ENCODE assay signal across 16 cellular contexts in genomic region chr18:13579874-13580273, GRCh38.
A peak's percentile ranks its signal among the peaks of the same experiment; 100 is the strongest.
DNase-seq lines count a peak whose midpoint lies in the region; ATAC-seq, FAIRE-seq and TF ChIP-seq lines count a peak whose summit lies in the region.
"Had no signal": no experiment of that assay in that cellular context is flagged by ENCODE, and none has a peak within 500 bp of the region (broad histone marks: within the 10 kb centered on the region; RNA-seq: fewer than 3 reads in every experiment).

No MANE protein-coding gene starts in this region.

- no peak overlapping the region for H2BK12ac ChIP-seq in mesenchymal stem cell (ENCODE audit: low read length in 2 of 2)

- peaks cover 12 to 23% of the 10 kb centered on the region in 2 donors for H3K36me3 Mint-ChIP-seq in CD14-positive monocyte
- H3K36me3 Mint-ChIP-seq in activated T-helper 2 cell treated with anti-CD3 and anti-CD28 coated beads, Interferon-gamma antibody, Interleukin-2, Interleukin-4, amounts not matched to agents 10 μg/mL and 5 μg/mL and 100 μg/mL, durations not matched to agents 14 hours and 24 hours and 36 hours (ENCODE audit: low read depth), result peaks cover 20% of the 10 kb centered on the region
- H3K36me3 Mint-ChIP-seq in naive thymus-derived CD8-positive, alpha-beta T cell, result peaks cover 0 to 11% (median 10%) of the 10 kb centered on the region in 3 donors

- H3K27me3 ChIP-seq in ascending aorta (no peaks in the 10 kb centered on the region), mesenchymal stem cell (ENCODE audit: control insufficient read depth in 1 of 2, insufficient read depth in 1 of 2, low read length in 2 of 2) (no peaks in the 10 kb centered on the region)
- H3K27me3 ChIP-seq: cardiac muscle cell, upper lobe of left lung had no signal

- H3K9me3 Mint-ChIP-seq in CD14-positive monocyte, result peaks cover 0 to 2% (median 0%) of the 10 kb centered on the region in 7 donors
- no peaks in the 10 kb centered on the region for H3K9me3 Mint-ChIP-seq in activated T-helper 2 cell treated with anti-CD3 and anti-CD28 coated beads, Interferon-gamma antibody, Interleukin-2, Interleukin-4, amounts not matched to agents 10 μg/mL and 5 μg/mL and 100 μg/mL, durations not matched to agents 14 hours and 24 hours and 36 hours
- H3K9me3 Mint-ChIP-seq in naive thymus-derived CD8-positive, alpha-beta T cell, result no peaks in the 10 kb centered on the region

- H3K9me3 ChIP-seq in ascending aorta (no peaks in the 10 kb centered on the region), mesenchymal stem cell (ENCODE audit: control insufficient read depth, low read length) (no peaks in the 10 kb centered on the region)
- H3K9me3 ChIP-seq: prostate gland, upper lobe of left lung had no signal

- H2BK5ac ChIP-seq in mesenchymal stem cell (ENCODE audit: low read depth, low read length, poor library complexity, severe bottlenecking), result no peak overlapping the region

- no peak overlapping the region for H3K23ac ChIP-seq in mesenchymal stem cell (ENCODE audit: low read length in 2 of 2)

- H3K4me1 ChIP-seq in ascending aorta (peaks cover 3 to 20% of the 10 kb centered on the region in 2 donors), mesenchymal stem cell (ENCODE audit: control insufficient read depth, insufficient read depth, low read depth, low read length) (no peaks in the 10 kb centered on the region)
- H3K4me1 ChIP-seq: prostate gland had no signal

- ATAC-seq in naive thymus-derived CD8-positive, alpha-beta T cell, result no peak
- ATAC-seq in HG03280 (IDR thresholded peaks at IDR 0.05; ENCODE audit: unreplicated experiment), result no peak

- no peak overlapping the region for H4K8ac ChIP-seq in mesenchymal stem cell (ENCODE audit: low read length)

- H2BK120ac ChIP-seq in mesenchymal stem cell (ENCODE audit: low read depth, low read length), result no peak overlapping the region

- H3K4me3 Mint-ChIP-seq in CD14-positive monocyte, result peak overlapping the region; percentile 54 to 79
- H3K4me3 Mint-ChIP-seq in activated T-helper 2 cell treated with anti-CD3 and anti-CD28 coated beads, Interferon-gamma antibody, Interleukin-2, Interleukin-4, amounts not matched to agents 10 μg/mL and 5 μg/mL and 100 μg/mL, durations not matched to agents 14 hours and 24 hours and 36 hours (ENCODE audit: low read depth), result peak overlapping the region; percentile 39
- H3K4me3 Mint-ChIP-seq in naive thymus-derived CD8-positive, alpha-beta T cell, result peak overlapping the region in 7 of 10 donors; percentile 10 to 66 (median 26)

- no peak overlapping the region for H3K4ac ChIP-seq in mesenchymal stem cell (ENCODE audit: low read depth in 1 of 2, low read length in 2 of 2)

- POLR2A ChIA-PET in naive thymus-derived CD8-positive, alpha-beta T cell (lab: Charles Lee), result no interaction called here

- H2AFZ ChIP-seq in mesenchymal stem cell (ENCODE audit: low read depth, low read length), result no peak overlapping the region

- no peaks in the 10 kb centered on the region for H3K79me1 ChIP-seq in mesenchymal stem cell (replicated peaks; ENCODE audit: low read length, poor library complexity, severe bottlenecking)

- no peak overlapping the region for H3K9ac ChIP-seq in mesenchymal stem cell (ENCODE audit: low read length)

- no peak for TF ChIP-seq CTCF in CD14-positive monocyte (IDR thresholded peaks at IDR 0.05)
- TF ChIP-seq CTCF in ascending aorta (IDR thresholded peaks at IDR 0.05), result no peak

- H2AK5ac ChIP-seq in mesenchymal stem cell (ENCODE audit: low read length, severe bottlenecking), result no peak overlapping the region

- no peaks in the 10 kb centered on the region for H3K36me3 ChIP-seq in ascending aorta
- H3K36me3 ChIP-seq in mesenchymal stem cell (ENCODE audit: control insufficient read depth in 1 of 2, insufficient read depth in 2 of 2, low read depth in 1 of 2, low read length in 2 of 2), result no peaks in the 10 kb centered on the region
- H3K36me3 ChIP-seq: cardiac muscle cell, prostate gland, upper lobe of left lung, WERI-Rb-1 had no signal

- H2BK15ac ChIP-seq in mesenchymal stem cell (ENCODE audit: low read depth, poor library complexity, severe bottlenecking), result no peak overlapping the region

- no peak for TF ChIP-seq POLR2A in GM12891 (IDR thresholded peaks at IDR 0.05; ENCODE audit: low read depth, low read length)

- peak; percentile 86 for FAIRE-seq in GM12891 (lab: Jason Lieb, UNC)
- FAIRE-seq: endometrium, islet of Langerhans had no signal

- no peak overlapping the region for H4K91ac ChIP-seq in mesenchymal stem cell (ENCODE audit: low read length)

- H3K4me3 ChIP-seq in ascending aorta (no peak overlapping the region), mesenchymal stem cell (ENCODE audit: insufficient read depth in 1 of 2, low read depth in 1 of 2, low read length in 2 of 2) (no peak overlapping the region)
- H3K4me3 ChIP-seq: cardiac muscle cell, prostate gland, SK-N-MC, upper lobe of left lung had no signal

- DNase-seq in CD14-positive monocyte (ENCODE audit: low spot score) (peak; percentile 55), GM12891 (ENCODE audit: insufficient read length, low spot score) (no peak), ascending aorta (ENCODE audit: low spot score in 2 of 2) (no peak), mesenchymal stem cell (no peak)
- DNase-seq in activated T-helper 2 cell treated with anti-CD3 and anti-CD28 coated beads, Interferon-gamma antibody, Interleukin-2, Interleukin-4, amounts not matched to agents 10 μg/mL and 5 μg/mL and 100 μg/mL, durations not matched to agents 14 hours and 24 hours and 36 hours (ENCODE audit: low spot score), result no peak
- no peak for DNase-seq in naive thymus-derived CD8-positive, alpha-beta T cell
- DNase-seq: NCI-H1105 treated with DMSO at 0.1 percent for 48 hours, OCI-M1, upper lobe of left lung, WERI-Rb-1 had no signal

- peaks cover 64% of the 10 kb centered on the region for H3K4me1 Mint-ChIP-seq in CD14-positive monocyte
- H3K4me1 Mint-ChIP-seq in activated T-helper 2 cell treated with anti-CD3 and anti-CD28 coated beads, Interferon-gamma antibody, Interleukin-2, Interleukin-4, amounts not matched to agents 10 μg/mL and 5 μg/mL and 100 μg/mL, durations not matched to agents 14 hours and 24 hours and 36 hours (ENCODE audit: low read depth), result peaks cover 46% of the 10 kb centered on the region
- peaks cover 33 to 59% (median 47%) of the 10 kb centered on the region in 4 donors for H3K4me1 Mint-ChIP-seq in naive thymus-derived CD8-positive, alpha-beta T cell

- H3K27ac ChIP-seq in ascending aorta (no peak overlapping the region), mesenchymal stem cell (ENCODE audit: low read length, poor library complexity, severe bottlenecking) (no peak overlapping the region)
- H3K27ac ChIP-seq: cardiac muscle cell, prostate gland, SK-N-MC, upper lobe of left lung, WERI-Rb-1 had no signal

- H3K4me2 ChIP-seq in mesenchymal stem cell (ENCODE audit: low read length, poor library complexity, severe bottlenecking), result no peak overlapping the region

- no peak overlapping the region for H3K14ac ChIP-seq in mesenchymal stem cell (ENCODE audit: low read length in 2 of 2)

- no peak overlapping the region for H3K18ac ChIP-seq in mesenchymal stem cell (ENCODE audit: low read depth in 1 of 2, low read length in 2 of 2)

- H3K27me3 Mint-ChIP-seq in CD14-positive monocyte (ENCODE audit: low read depth in 3 of 3), result peaks cover 2% of the 10 kb centered on the region in 3 donors
- no peaks in the 10 kb centered on the region for H3K27me3 Mint-ChIP-seq in activated T-helper 2 cell treated with anti-CD3 and anti-CD28 coated beads, Interferon-gamma antibody, Interleukin-2, Interleukin-4, amounts not matched to agents 10 μg/mL and 5 μg/mL and 100 μg/mL, durations not matched to agents 14 hours and 24 hours and 36 hours (ENCODE audit: low read depth)
- H3K27me3 Mint-ChIP-seq in naive thymus-derived CD8-positive, alpha-beta T cell, result no peaks in the 10 kb centered on the region

- H3K27ac Mint-ChIP-seq in CD14-positive monocyte, result peak overlapping the region; percentile 96 to 99 (median 98)
- H3K27ac Mint-ChIP-seq in activated T-helper 2 cell treated with anti-CD3 and anti-CD28 coated beads, Interferon-gamma antibody, Interleukin-2, Interleukin-4, amounts not matched to agents 10 μg/mL and 5 μg/mL and 100 μg/mL, durations not matched to agents 14 hours and 24 hours and 36 hours, result peak overlapping the region; percentile 84
- H3K27ac Mint-ChIP-seq in naive thymus-derived CD8-positive, alpha-beta T cell, result peak overlapping the region in 7 of 10 donors; percentile 16 to 90 (median 34)

- 37% methylated on average over 3 of the region's 3 CpGs for WGBS in mesenchymal stem cell

- intact Hi-C loops in CD14-positive monocyte (cut with micrococcal nuclease) (loop anchor here in 1 of 2 donors (10.0 kb wide), 1 partner anchor 365 kb away; the partner anchor contains the start of gene LDLRAD4), ascending aorta (cut with DNase I) (no loop called here)
- intact Hi-C loops in activated T-helper 2 cell treated with anti-CD3 and anti-CD28 coated beads, Interferon-gamma antibody, Interleukin-2, Interleukin-4, amounts not matched to agents 10 μg/mL and 5 μg/mL and 100 μg/mL, durations not matched to agents 14 hours and 24 hours and 36 hours (cut with micrococcal nuclease), result loop anchor here (5.0 kb wide), 1 partner anchor 203 kb away; no protein-coding TSS in a partner anchor

TF ChIP-seq in GM12891, 5 proteins besides CTCF, POLR2A, EP300 and RAD21:
- no peak for TF ChIP-seq SPI1 (IDR thresholded peaks at IDR 0.05; ENCODE audit: low read depth, low read length)
- TF ChIP-seq PAX5 (IDR thresholded peaks at IDR 0.05; ENCODE audit: insufficient read depth, low read length, severe bottlenecking), result no peak
- no peak for TF ChIP-seq TAF1 (IDR thresholded peaks at IDR 0.05; ENCODE audit: low read depth, low read length)
- TF ChIP-seq POU2F2 (IDR thresholded peaks at IDR 0.05; ENCODE audit: low read depth, low read length), result no peak
- no peak for TF ChIP-seq POLR2AphosphoS5 (IDR thresholded peaks at IDR 0.05; ENCODE audit: low read depth, low read length)

Comparison
In these comparisons a context has a peak if more than half of its experiments do, and no peak if none do; other contexts are left out.
1. H3K27ac Mint-ChIP-seq: peak in every context shown above with its lines; median percentile 98 in CD14-positive monocyte; 84 in activated T-helper 2 cell treated with anti-CD3 and anti-CD28 coated beads, Interferon-gamma antibody, Interleukin-2, Interleukin-4, amounts not matched to agents 10 μg/mL and 5 μg/mL and 100 μg/mL, durations not matched to agents 14 hours and 24 hours and 36 hours; 34 in naive thymus-derived CD8-positive, alpha-beta T cell.